In genomic region chr12:107320929-107321618, GRCh38 we compare ENCODE assay signal across 8 cellular contexts.
DNase-seq lines count a peak whose midpoint lies in the region; ATAC-seq and TF ChIP-seq lines count a peak whose summit lies in the region.

No MANE protein-coding gene starts in this region.

- peak overlapping the region; percentile 96 for H3K27ac Mint-ChIP-seq in activated CD4-positive, alpha-beta memory T cell treated with anti-CD3 and anti-CD28 coated beads, Interleukin-2, amount 10 ng/mL, durations not matched to agents 7 days and 5 days
- H3K27ac Mint-ChIP-seq in nephron = peak overlapping the region in 2 of 3 experiments; percentile 5 to 53

- no peak for TF ChIP-seq POLR2A in testis (IDR thresholded peaks at IDR 0.05)

- peaks cover 7% of the 10 kb centered on the region for H3K27me3 Mint-ChIP-seq in activated CD4-positive, alpha-beta memory T cell treated with anti-CD3 and anti-CD28 coated beads, Interleukin-2, amount 10 ng/mL, durations not matched to agents 7 days and 5 days
- peaks cover 91% of the 10 kb centered on the region for H3K27me3 Mint-ChIP-seq in nephron (ENCODE audit: low read depth)

- H3K36me3 ChIP-seq in endocrine pancreas (ENCODE audit: control insufficient read depth, insufficient read depth, low read length) (no peaks in the 10 kb centered on the region), testis (ENCODE audit: low read depth, missing control alignments) (no peaks in the 10 kb centered on the region), OCI-LY7 (ENCODE audit: insufficient read depth, low read length) (no peaks in the 10 kb centered on the region)

- H3K9me3 ChIP-seq in endocrine pancreas (ENCODE audit: control insufficient read depth, low read length) (no peaks in the 10 kb centered on the region), testis (no peaks in the 10 kb centered on the region), OCI-LY7 (ENCODE audit: low read length) (no peaks in the 10 kb centered on the region)

- WGBS in testis, 2 donors = 0% methylated on average over 36 to 42 of the region's 42 CpGs

- peak overlapping the region; percentile 43 for H3K4me3 ChIP-seq in endocrine pancreas (ENCODE audit: control insufficient read depth, insufficient read depth, low read length)
- peak overlapping the region in 1 of 2 donors; percentile 46 for H3K4me3 ChIP-seq in testis
- no peak overlapping the region for H3K4me3 ChIP-seq in OCI-LY7 (ENCODE audit: low read depth, low read length, poor library complexity, severe bottlenecking)

- H3K27me3 ChIP-seq in endocrine pancreas (ENCODE audit: control insufficient read depth, insufficient read depth, low read length) (no peaks in the 10 kb centered on the region), testis (no peaks in the 10 kb centered on the region)

- DNase-seq in NK-92 (lab: John Stamatoyannopoulos, UW; ENCODE audit: unreplicated experiment) (peak; percentile 4), testis (peak; percentile 29), OCI-LY7 (ENCODE audit: low spot score) (no peak)
- no peak for DNase-seq in NK-92 treated with Interleukin-12 subunit alpha and Interleukin-12 subunit beta, amount 100 ng/mL, for 24 hours (lab: John Stamatoyannopoulos, UW)
- DNase-seq in activated CD4-positive, alpha-beta memory T cell treated with anti-CD3 and anti-CD28 coated beads, Interleukin-2, amount 10 ng/mL, durations not matched to agents 7 days and 5 days = peak; percentile 78

- no peaks in the 10 kb centered on the region for H3K36me3 Mint-ChIP-seq in activated CD4-positive, alpha-beta memory T cell treated with anti-CD3 and anti-CD28 coated beads, Interleukin-2, amount 10 ng/mL, durations not matched to agents 7 days and 5 days (ENCODE audit: low read depth)
- no peaks in the 10 kb centered on the region for H3K36me3 Mint-ChIP-seq in nephron (ENCODE audit: low read depth)

- intact Hi-C loops in testis (cut with DNase I; ENCODE audit: low total_unique reads) = no loop called here
- intact Hi-C loops in OCI-LY7 (cut with micrococcal nuclease; ENCODE audit: unreplicated experiment) = no loop called here

- no peak overlapping the region for H3K27ac ChIP-seq in testis
- no peak overlapping the region for H3K27ac ChIP-seq in OCI-LY7 (ENCODE audit: low read depth, low read length, poor library complexity, severe bottlenecking)

- CTCF ChIA-PET in activated CD4-positive, alpha-beta memory T cell treated with anti-CD3 and anti-CD28 coated beads, Interleukin-2, amount 10 ng/mL, durations not matched to agents 7 days and 5 days (lab: Charles Lee) = interaction anchor here (1.0 to 5.2 kb wide), 10 partner anchors 8 to 287 kb away, joined by 3 to 40 read pairs (median 4); no protein-coding TSS in a partner anchor
- CTCF ChIA-PET in OCI-LY7 (lab: Charles Lee; ENCODE audit: unreplicated experiment) = no interaction called here

- BruUV-seq in OCI-LY7 (replicated peaks; lab: Mats Ljungman, UMichigan) = no TSS peak

- H4K20me1 ChIP-seq in OCI-LY7 (ENCODE audit: insufficient read depth, low read length) = no peaks in the 10 kb centered on the region

- no peak for ATAC-seq in HG02981 (IDR thresholded peaks at IDR 0.05; ENCODE audit: unreplicated experiment)

- POLR2A ChIA-PET in activated CD4-positive, alpha-beta memory T cell treated with anti-CD3 and anti-CD28 coated beads, Interleukin-2, amount 10 ng/mL, durations not matched to agents 7 days and 5 days (lab: Charles Lee) = interaction anchor here (0.7 to 7.9 kb wide), 23 partner anchors 9 to 439 kb away, joined by 3 to 173 read pairs (median 4); partner anchors contain the start of genes CRY1, PRDM4 and PWP1
- POLR2A ChIA-PET in OCI-LY7 (lab: Charles Lee) = no interaction called here

- H3K4me1 ChIP-seq in endocrine pancreas (ENCODE audit: control insufficient read depth, insufficient read depth, low read length) (no peaks in the 10 kb centered on the region), testis (peaks cover 13% of the 10 kb centered on the region), OCI-LY7 (ENCODE audit: insufficient read depth, low read length, poor library complexity, severe bottlenecking) (no peaks in the 10 kb centered on the region)

- no peaks in the 10 kb centered on the region for H3K9me2 ChIP-seq in OCI-LY7 (ENCODE audit: insufficient read depth, low read length)

- no peaks in the 10 kb centered on the region for H3K79me2 ChIP-seq in OCI-LY7 (ENCODE audit: insufficient read depth, low read depth, low read length)

- peak overlapping the region; percentile 19 for H3K9ac ChIP-seq in endocrine pancreas (ENCODE audit: control insufficient read depth, insufficient read depth, low read length)

- H3K4me2 ChIP-seq in OCI-LY7 (ENCODE audit: low read length) = no peak overlapping the region

- H3K9me3 Mint-ChIP-seq in activated CD4-positive, alpha-beta memory T cell treated with anti-CD3 and anti-CD28 coated beads, Interleukin-2, amount 10 ng/mL, durations not matched to agents 7 days and 5 days = no peaks in the 10 kb centered on the region
- H3K9me3 Mint-ChIP-seq in nephron = no peaks in the 10 kb centered on the region

- peak overlapping the region; percentile 89 for H3K4me3 Mint-ChIP-seq in activated CD4-positive, alpha-beta memory T cell treated with anti-CD3 and anti-CD28 coated beads, Interleukin-2, amount 10 ng/mL, durations not matched to agents 7 days and 5 days
- H3K4me3 Mint-ChIP-seq in nephron = peak overlapping the region; percentile 88

- no peak for TF ChIP-seq CTCF in nephron (IDR thresholded peaks at IDR 0.05; ENCODE audit: unreplicated experiment in 3 of 3)
- no peak for TF ChIP-seq CTCF in testis (IDR thresholded peaks at IDR 0.05)
- no peak for TF ChIP-seq CTCF in OCI-LY7 (conservative IDR thresholded peaks at IDR 0.05; ENCODE audit: low read length)

- H2AFZ ChIP-seq in OCI-LY7 (ENCODE audit: low read length) = no peak overlapping the region

- H3K4me1 Mint-ChIP-seq in activated CD4-positive, alpha-beta memory T cell treated with anti-CD3 and anti-CD28 coated beads, Interleukin-2, amount 10 ng/mL, durations not matched to agents 7 days and 5 days = peaks cover 44% of the 10 kb centered on the region
- peaks cover 16% of the 10 kb centered on the region for H3K4me1 Mint-ChIP-seq in nephron

Comparison
In these comparisons a context has a peak if more than half of its experiments do, and no peak if none do; other contexts are left out.
1. DNase-seq: peak in NK-92 (single experiment), activated CD4-positive, alpha-beta memory T cell treated with anti-CD3 and anti-CD28 coated beads, Interleukin-2, amount 10 ng/mL, durations not matched to agents 7 days and 5 days (single experiment) and testis (single experiment); none in NK-92 treated with Interleukin-12 subunit alpha and Interleukin-12 subunit beta, amount 100 ng/mL, for 24 hours (single experiment) and OCI-LY7 (single experiment).